17 cellular contexts compared by ENCODE assay signal in the genomic region with DNA sequence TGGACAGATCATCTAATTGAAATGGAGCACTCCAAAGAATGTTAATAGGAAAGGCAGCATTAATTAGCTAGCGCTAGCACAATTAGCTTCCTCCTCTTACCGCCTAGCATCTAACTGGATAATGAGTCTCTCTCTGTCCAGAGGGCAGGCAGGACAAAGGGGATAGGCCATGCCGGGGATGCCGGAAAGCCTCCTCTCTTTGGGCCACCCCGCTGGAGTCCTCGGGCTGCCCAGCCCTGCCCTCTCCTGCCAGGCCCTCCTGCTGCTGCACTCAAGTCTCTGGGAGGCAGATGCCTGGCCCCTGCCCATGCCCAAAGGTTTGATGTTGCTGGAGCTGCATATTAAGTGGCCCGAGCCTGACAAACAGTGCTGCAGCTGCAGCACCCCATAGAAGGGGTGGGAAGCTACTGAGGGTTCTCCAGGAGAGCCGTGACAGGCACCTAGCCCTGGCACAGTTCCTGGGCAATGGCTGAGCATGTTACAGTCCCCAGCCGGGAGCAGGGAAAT. TPM values are rescaled to one million over a fixed set of nuclear protein-coding genes. Genes with fewer than 3 reads are reported as not detected.
DNase-seq lines count a peak whose midpoint lies in the region; TF ChIP-seq lines count a peak whose summit lies in the region.
"Had no signal": no experiment of that assay in that cellular context is flagged by ENCODE, and none has a peak within 500 bp of the region (broad histone marks: within the 10 kb centered on the region; RNA-seq: fewer than 3 reads in every experiment).

No MANE protein-coding gene starts in this region.

- WGBS in H9 (ENCODE audit: extremely low coverage, insufficient read length, low lambda C conversion rate) = no CpG with 5 or more reads among the region's 9 CpGs

- H3K4me1 Mint-ChIP-seq in H9 (peaks cover 33 to 48% of the 10 kb centered on the region in 2 experiments), nephron progenitor cell (peaks cover 6% of the 10 kb centered on the region)
- no peaks in the 10 kb centered on the region for H3K4me1 Mint-ChIP-seq in CD8-positive, alpha-beta memory T cell

- POLR2A ChIA-PET in CD8-positive, alpha-beta memory T cell (lab: Charles Lee) = no interaction called here

- H3K79me1 ChIP-seq in H9 (ENCODE audit: insufficient read depth, low read depth, low read length, poor library complexity, severe bottlenecking) = no peaks in the 10 kb centered on the region

- no peak overlapping the region for H3K23ac ChIP-seq in H9 (ENCODE audit: insufficient read length, low read depth, low read length)

- H2BK20ac ChIP-seq in H9 (ENCODE audit: low read depth, low read length, poor library complexity, severe bottlenecking) = no peak overlapping the region

- no peaks in the 10 kb centered on the region for H3K79me2 ChIP-seq in H9 (ENCODE audit: insufficient read depth, low read length)

- no peaks in the 10 kb centered on the region for H3K23me2 ChIP-seq in H9 (ENCODE audit: insufficient read length, low read depth, low read length, poor library complexity, severe bottlenecking)

- H3K9me3 Mint-ChIP-seq in H9 (peaks cover 10 to 12% of the 10 kb centered on the region in 2 experiments), nephron progenitor cell (peaks cover 29% of the 10 kb centered on the region)
- peaks cover 3 to 25% (median 16%) of the 10 kb centered on the region in 5 donors for H3K9me3 Mint-ChIP-seq in CD8-positive, alpha-beta memory T cell

- no peak for TF ChIP-seq CTCF in H9 (conservative IDR thresholded peaks at IDR 0.05)
- TF ChIP-seq CTCF in nephron progenitor cell (IDR thresholded peaks at IDR 0.05) = no peak

- H2AK5ac ChIP-seq in H9 (ENCODE audit: insufficient read length, low read length) = no peak overlapping the region

- peaks cover 31 to 37% (median 36%) of the 10 kb centered on the region in 3 experiments for H3K36me3 Mint-ChIP-seq in H9 (ENCODE audit: insufficient read depth in 1 of 3, low read depth in 3 of 3)
- H3K36me3 Mint-ChIP-seq in nephron progenitor cell (ENCODE audit: low read depth) = peaks cover 39% of the 10 kb centered on the region
- H3K36me3 Mint-ChIP-seq in CD8-positive, alpha-beta memory T cell = peaks cover 0 to 17% (median 0%) of the 10 kb centered on the region in 3 donors

- H3K27ac Mint-ChIP-seq in H9 (peak overlapping the region in 2 of 3 experiments; percentile 30 to 42; a peak in 5 of 7 replicates), nephron progenitor cell (no peak overlapping the region)
- H3K27ac Mint-ChIP-seq in CD8-positive, alpha-beta memory T cell = no peak overlapping the region
- H3K27ac Mint-ChIP-seq: activated naive CD4-positive, alpha-beta T cell treated with anti-CD3 and anti-CD28 coated beads for 36 hours had no signal

- no peak overlapping the region for H4K8ac ChIP-seq in H9 (replicated peaks; ENCODE audit: insufficient read length, low read depth, low read length)

- H3K4me2 ChIP-seq in H9 (ENCODE audit: insufficient read depth, insufficient read length, low read length) = peak overlapping the region; percentile 30

- H3K4ac ChIP-seq in H9 (ENCODE audit: low read depth, low read length) = no peak overlapping the region

- no peak overlapping the region for H2BK5ac ChIP-seq in H9 (ENCODE audit: insufficient read length, low read length)

- H3K18ac ChIP-seq in H9 (ENCODE audit: insufficient read length, low read depth, low read length) = no peak overlapping the region

- no peak overlapping the region for H3K56ac ChIP-seq in H9 (ENCODE audit: insufficient read length, low read depth, low read length)

- H2BK120ac ChIP-seq in H9 (ENCODE audit: low read depth, low read length, poor library complexity, severe bottlenecking) = no peak overlapping the region

- no peaks in the 10 kb centered on the region for H3K9me3 ChIP-seq in H9 (ENCODE audit: control insufficient read depth, low read depth, low read length)
- peaks cover 3% of the 10 kb centered on the region for H3K9me3 ChIP-seq in CD8-positive, alpha-beta memory T cell (ENCODE audit: low read length)
- H3K9me3 ChIP-seq: BE2C, vagina had no signal

- no peak overlapping the region for H2BK12ac ChIP-seq in H9 (ENCODE audit: insufficient read length, low read depth, low read length)

- H3K36me3 ChIP-seq in CD8-positive, alpha-beta memory T cell (ENCODE audit: insufficient read depth, low read length) = no peaks in the 10 kb centered on the region
- H3K36me3 ChIP-seq: brain microvascular endothelial cell, stomach, vagina had no signal

- H3K27me3 Mint-ChIP-seq in H9 (ENCODE audit: low read depth) = no peaks in the 10 kb centered on the region; the same call in 1 of the 2 replicates
- peaks cover 33% of the 10 kb centered on the region for H3K27me3 Mint-ChIP-seq in nephron progenitor cell (ENCODE audit: low read depth, poor library complexity)
- H3K27me3 Mint-ChIP-seq in CD8-positive, alpha-beta memory T cell = peaks cover 17 to 32% of the 10 kb centered on the region in 2 donors

- no peaks in the 10 kb centered on the region for H4K20me1 ChIP-seq in H9 (ENCODE audit: control insufficient read depth, insufficient read depth, insufficient read length)

- intact Hi-C loops in head of caudate nucleus (cut with DNase I) = no loop called here
- intact Hi-C loops in posterior vena cava (cut with DNase I) = no loop called here

- CTCF ChIA-PET in CD8-positive, alpha-beta memory T cell (lab: Charles Lee) = no interaction called here

- H3K14ac ChIP-seq in H9 (ENCODE audit: insufficient read depth, low read length) = no peak overlapping the region

- H3K4me3 Mint-ChIP-seq in H9 (peak overlapping the region; percentile 1 to 58; a peak in 4 of 5 replicates), nephron progenitor cell (no peak overlapping the region)
- H3K4me3 Mint-ChIP-seq in CD8-positive, alpha-beta memory T cell = no peak overlapping the region
- H3K4me3 Mint-ChIP-seq: activated naive CD4-positive, alpha-beta T cell treated with anti-CD3 and anti-CD28 coated beads for 36 hours had no signal

- H3K27ac ChIP-seq in H9 (ENCODE audit: insufficient read length, low read depth, low read length) = no peak overlapping the region
- no peak overlapping the region for H3K27ac ChIP-seq in CD8-positive, alpha-beta memory T cell (ENCODE audit: low read depth, low read length)
- H3K27ac ChIP-seq: brain microvascular endothelial cell, stomach, vagina had no signal

- H3T11ph ChIP-seq in H9 (ENCODE audit: low read length) = no peak overlapping the region

- DNase-seq in H9 = peak; percentile 41
- peak; percentile 80 for DNase-seq in NCI-H510A (lab: John Stamatoyannopoulos, UW)
- peak in 36 of 42 donors; percentile 21 to 77 (median 53) for DNase-seq in head of caudate nucleus
- DNase-seq in posterior vena cava (ENCODE audit: low spot score) = peak; percentile 45
- DNase-seq in nephron progenitor cell = no peak
- DNase-seq in CD8-positive, alpha-beta memory T cell = no peak
- DNase-seq in stimulated activated CD8-positive, alpha-beta memory T cell treated with anti-CD3 and anti-CD28 coated beads, Interleukin-4, amount 100 ng/mL, for 48 hours = no peak
- DNase-seq: activated naive CD4-positive, alpha-beta T cell treated with anti-CD3 and anti-CD28 coated beads for 36 hours; BE2C; brain microvascular endothelial cell; IMR-90; mesenchymal stem cell; MV-4-11; NCI-H524 treated with DMSO at 0.1 percent for 48 hours; stomach; T-helper 2 cell had no signal

- no peak overlapping the region for H2AFZ ChIP-seq in H9 (ENCODE audit: low read length)

- H3K9ac ChIP-seq in H9 (ENCODE audit: extremely low read depth, insufficient read length, low read length) = no peak overlapping the region

- H3K4me1 ChIP-seq in H9 (ENCODE audit: insufficient read depth, low read length) = peaks cover 5% of the 10 kb centered on the region; the same call in 1 of the 2 replicates
- no peaks in the 10 kb centered on the region for H3K4me1 ChIP-seq in CD8-positive, alpha-beta memory T cell (ENCODE audit: insufficient read depth, low read length)
- H3K4me1 ChIP-seq: BE2C, vagina had no signal

- H3K27me3 ChIP-seq in H9 (ENCODE audit: insufficient read depth, low read length) = no peaks in the 10 kb centered on the region
- peaks cover 3% of the 10 kb centered on the region for H3K27me3 ChIP-seq in CD8-positive, alpha-beta memory T cell (ENCODE audit: insufficient read depth, low read length, poor library complexity, severe bottlenecking)
- H3K27me3 ChIP-seq: BE2C, brain microvascular endothelial cell, vagina had no signal

- H4K5ac ChIP-seq in H9 (ENCODE audit: insufficient read length, low read depth, low read length) = no peak overlapping the region

- H3K4me3 ChIP-seq in CD8-positive, alpha-beta memory T cell (ENCODE audit: low read length) = no peak overlapping the region
- H3K4me3 ChIP-seq: stomach, vagina had no signal

- H2BK15ac ChIP-seq in H9 (ENCODE audit: low read depth, low read length) = no peak overlapping the region

- H4K91ac ChIP-seq in H9 (ENCODE audit: insufficient read length, low read depth, low read length) = no peak overlapping the region

RNA-seq across cellular contexts. Expression of gene DISP3, which starts 20.9 kb away (rescaled TPM):
- total RNA-seq in H9 (2021) (3.5 and 3.6 TPM in 2 replicates), posterior vena cava (not detected)
- under 1 TPM; 0.35 to 0.42 TPM for total RNA-seq in CD8-positive, alpha-beta memory T cell
- 0.46 TPM for polyA plus RNA-seq in CD8-positive, alpha-beta memory T cell
- total RNA-seq: IMR-90, vagina had no signal

Comparison
In these comparisons a context has a peak if more than half of its experiments do, and no peak if none do; other contexts are left out.
1. DNase-seq: peak in H9 (single experiment), NCI-H510A (single experiment), head of caudate nucleus (36 of 42) and posterior vena cava (single experiment); none in nephron progenitor cell (single experiment), CD8-positive, alpha-beta memory T cell (0 of 5) and stimulated activated CD8-positive, alpha-beta memory T cell treated with anti-CD3 and anti-CD28 coated beads, Interleukin-4, amount 100 ng/mL, for 48 hours (single experiment).
2. H3K27ac Mint-ChIP-seq: peak in H9 (2 of 3); none in nephron progenitor cell (single experiment) and CD8-positive, alpha-beta memory T cell (0 of 8).
3. H3K4me3 Mint-ChIP-seq: peak in H9 (2 of 2); none in nephron progenitor cell (single experiment) and CD8-positive, alpha-beta memory T cell (0 of 7).